In the genomic region with DNA sequence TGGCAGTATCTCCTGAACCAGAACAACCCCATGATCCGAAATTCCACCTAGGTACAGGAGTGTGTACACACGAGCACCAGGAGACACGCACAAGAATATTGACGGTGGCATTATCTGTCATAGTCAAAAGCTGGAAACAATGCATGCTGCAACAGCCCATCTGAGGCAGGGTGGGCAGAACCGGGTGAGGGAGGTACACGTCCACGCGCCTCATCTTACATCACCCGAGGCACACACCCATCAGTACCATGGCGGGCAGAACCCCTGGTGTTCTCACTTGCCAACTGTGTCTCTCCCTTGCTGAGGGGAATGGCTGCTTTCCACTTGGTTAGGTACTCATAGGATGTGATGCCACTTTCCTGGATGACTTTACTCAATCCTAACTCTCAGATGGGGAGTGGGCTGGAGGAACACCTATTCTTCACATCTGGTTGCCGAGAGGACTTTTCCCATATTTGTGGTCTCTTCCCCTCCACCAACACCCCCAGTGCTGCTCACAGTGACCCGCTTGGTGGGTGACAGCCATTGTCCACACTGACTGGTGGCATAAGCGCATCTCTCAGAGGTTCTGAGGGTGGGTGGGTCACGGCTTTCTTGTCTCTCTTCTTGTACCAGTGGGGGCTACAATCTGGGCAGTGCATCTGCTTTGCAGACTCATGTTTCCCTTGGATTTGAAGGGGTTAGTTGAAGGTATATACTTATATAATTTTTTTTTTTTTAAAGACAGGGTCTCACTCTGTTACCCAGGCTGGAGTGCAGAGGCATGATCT, we compare ENCODE assay signal across 17 cellular contexts. TPM values are rescaled to one million over a fixed set of nuclear protein-coding genes. Genes with fewer than 3 reads are reported as not detected.
DNase-seq lines count a peak whose midpoint lies in the region; TF ChIP-seq lines count a peak whose summit lies in the region.
"Had no signal": no experiment of that assay in that cellular context is flagged by ENCODE, and none has a peak within 500 bp of the region (broad histone marks: within the 10 kb centered on the region; RNA-seq: fewer than 3 reads in every experiment).

No MANE protein-coding gene starts in this region.

- H3K27me3 Mint-ChIP-seq in CD14-positive monocyte (ENCODE audit: low read depth in 3 of 3): peaks cover 0 to 6% (median 4%) of the 10 kb centered on the region in 3 donors
- H3K27me3 Mint-ChIP-seq: B cell; CD4-positive, CD25-positive, alpha-beta regulatory T cell; IgD-negative memory B cell had no signal

- H3K27ac ChIP-seq in coronary artery (no peak overlapping the region), mesenchymal stem cell (ENCODE audit: low read length, poor library complexity, severe bottlenecking) (no peak overlapping the region), suprapubic skin (no peak overlapping the region)
- H3K27ac ChIP-seq: BLaER1 treated with 17β-estradiol and CSF1 and Interleukin-3, amounts not matched to agents 10 nM and 100 nM had no signal

- no peak overlapping the region for H3K4me3 Mint-ChIP-seq in CD14-positive monocyte
- H3K4me3 Mint-ChIP-seq: B cell; CD4-positive, CD25-positive, alpha-beta regulatory T cell; GM23338; HFFc6; IgD-negative memory B cell had no signal

- H3K27ac Mint-ChIP-seq in CD14-positive monocyte: no peak overlapping the region
- H3K27ac Mint-ChIP-seq: B cell; CD4-positive, CD25-positive, alpha-beta regulatory T cell; GM23338; HFFc6; IgD-negative memory B cell had no signal

- H3K36me3 Mint-ChIP-seq in CD14-positive monocyte: no peaks in the 10 kb centered on the region
- H3K36me3 Mint-ChIP-seq: CD4-positive, CD25-positive, alpha-beta regulatory T cell; IgD-negative memory B cell had no signal

- H3K9me3 ChIP-seq in mesenchymal stem cell (ENCODE audit: control insufficient read depth, low read length) (no peaks in the 10 kb centered on the region), suprapubic skin (no peaks in the 10 kb centered on the region)
- H3K9me3 ChIP-seq: Caco-2 had no signal

- H3K4me1 ChIP-seq in mesenchymal stem cell (ENCODE audit: control insufficient read depth, insufficient read depth, low read depth, low read length) (peaks cover 11% of the 10 kb centered on the region), suprapubic skin (no peaks in the 10 kb centered on the region)
- H3K4me1 ChIP-seq: Caco-2 had no signal

- no peak overlapping the region for H3K23ac ChIP-seq in mesenchymal stem cell (ENCODE audit: low read length in 2 of 2)

- DNase-seq in CD14-positive monocyte (ENCODE audit: low spot score): peak; percentile 12
- DNase-seq in coronary artery (ENCODE audit: low spot score): peak; percentile 60
- no peak for DNase-seq in mesenchymal stem cell
- peak; percentile 36 to 63 for DNase-seq in suprapubic skin (ENCODE audit: low spot score in 2 of 2)
- no peak for DNase-seq in NCI-H226
- DNase-seq in DMS114 treated with DMSO at 0.1 percent for 48 hours (lab: John Stamatoyannopoulos, UW; ENCODE audit: unreplicated experiment): no peak
- DNase-seq: Caco-2; CD4-positive, CD25-positive, alpha-beta regulatory T cell; DMS153; DMS79; GDM1; H7; HFFc6 had no signal

- 91% methylated on average over 14 of the region's 14 CpGs for WGBS in mesenchymal stem cell
- 85% methylated on average over 14 of the region's 14 CpGs for WGBS in suprapubic skin

- TF ChIP-seq EP300 in suprapubic skin (IDR thresholded peaks at IDR 0.05): no peak

- H4K91ac ChIP-seq in mesenchymal stem cell (ENCODE audit: low read length): peak overlapping the region; percentile 9

- H3K9ac ChIP-seq in mesenchymal stem cell (ENCODE audit: low read length): no peak overlapping the region
- H3K9ac ChIP-seq: BLaER1 treated with 17β-estradiol and CSF1 and Interleukin-3, amounts not matched to agents 10 nM and 100 nM had no signal

- H3K18ac ChIP-seq in mesenchymal stem cell (ENCODE audit: low read depth in 1 of 2, low read length in 2 of 2): no peak overlapping the region

- peaks cover 0 to 3% (median 0%) of the 10 kb centered on the region in 7 donors for H3K9me3 Mint-ChIP-seq in CD14-positive monocyte
- H3K9me3 Mint-ChIP-seq: HFFc6, IgD-negative memory B cell had no signal

- H3K4me1 Mint-ChIP-seq in CD14-positive monocyte: peaks cover 45% of the 10 kb centered on the region
- H3K4me1 Mint-ChIP-seq: CD4-positive, CD25-positive, alpha-beta regulatory T cell; GM23338 had no signal

- intact Hi-C loops in CD14-positive monocyte (cut with micrococcal nuclease): no loop called here

- H3K4me2 ChIP-seq in mesenchymal stem cell (ENCODE audit: low read length, poor library complexity, severe bottlenecking): no peak overlapping the region
- H3K4me2 ChIP-seq: BLaER1 treated with 17β-estradiol and CSF1 and Interleukin-3, amounts not matched to agents 10 nM and 100 nM; GM23338 had no signal

- TF ChIP-seq CTCF in CD14-positive monocyte (IDR thresholded peaks at IDR 0.05): no peak
- no peak for TF ChIP-seq CTCF in coronary artery (IDR thresholded peaks at IDR 0.05)
- TF ChIP-seq CTCF in suprapubic skin (IDR thresholded peaks at IDR 0.05): no peak

- no peak overlapping the region for H3K4me3 ChIP-seq in coronary artery
- H3K4me3 ChIP-seq in mesenchymal stem cell (ENCODE audit: insufficient read depth in 1 of 2, low read depth in 1 of 2, low read length in 2 of 2): no peak overlapping the region
- H3K4me3 ChIP-seq in suprapubic skin: no peak overlapping the region
- H3K4me3 ChIP-seq: BLaER1 treated with 17β-estradiol and CSF1 and Interleukin-3, amounts not matched to agents 10 nM and 100 nM; GM23338 had no signal

- H3K4ac ChIP-seq in mesenchymal stem cell (ENCODE audit: low read depth in 1 of 2, low read length in 2 of 2): no peak overlapping the region

- H3K14ac ChIP-seq in mesenchymal stem cell (ENCODE audit: low read length in 2 of 2): no peak overlapping the region

- H3K79me1 ChIP-seq in mesenchymal stem cell (replicated peaks; ENCODE audit: low read length, poor library complexity, severe bottlenecking): no peaks in the 10 kb centered on the region

- H3K27me3 ChIP-seq in mesenchymal stem cell (ENCODE audit: control insufficient read depth in 1 of 2, insufficient read depth in 1 of 2, low read length in 2 of 2) (no peaks in the 10 kb centered on the region), suprapubic skin (no peaks in the 10 kb centered on the region)
- H3K27me3 ChIP-seq: BLaER1 treated with 17β-estradiol and CSF1 and Interleukin-3, amounts not matched to agents 10 nM and 100 nM had no signal

- no peak overlapping the region for H2AK5ac ChIP-seq in mesenchymal stem cell (ENCODE audit: low read length, severe bottlenecking)

- TF ChIP-seq POLR2A in suprapubic skin (IDR thresholded peaks at IDR 0.05): no peak

- no peak overlapping the region for H2BK5ac ChIP-seq in mesenchymal stem cell (ENCODE audit: low read depth, low read length, poor library complexity, severe bottlenecking)

- H2BK15ac ChIP-seq in mesenchymal stem cell (ENCODE audit: low read depth, poor library complexity, severe bottlenecking): no peak overlapping the region

- no peak overlapping the region for H4K8ac ChIP-seq in mesenchymal stem cell (ENCODE audit: low read length)

- H3K36me3 ChIP-seq in mesenchymal stem cell (ENCODE audit: control insufficient read depth in 1 of 2, insufficient read depth in 2 of 2, low read depth in 1 of 2, low read length in 2 of 2) (peaks cover 0 to 3% of the 10 kb centered on the region in 2 experiments), suprapubic skin (no peaks in the 10 kb centered on the region)

- no peak overlapping the region for H2BK120ac ChIP-seq in mesenchymal stem cell (ENCODE audit: low read depth, low read length)

- H2AFZ ChIP-seq in mesenchymal stem cell (ENCODE audit: low read depth, low read length): no peak overlapping the region
- H2AFZ ChIP-seq: GM23338 had no signal

- H2BK12ac ChIP-seq in mesenchymal stem cell (ENCODE audit: low read length in 2 of 2): no peak overlapping the region

RNA-seq across cellular contexts. Expression of a gene that starts 13.5 kb away (rescaled TPM):
- under 1 TPM; 0.13 to 0.15 TPM for polyA plus RNA-seq in CD14-positive monocyte
- 1.4 TPM for polyA plus RNA-seq in mesenchymal stem cell (2013, experiment 1 of 2)
- polyA plus RNA-seq in mesenchymal stem cell (2013, experiment 2 of 2): 1.5 TPM
- under 1 TPM; 0.38 to 0.80 (median 0.67) TPM for total RNA-seq in suprapubic skin
- polyA plus RNA-seq: CD4-positive, CD25-positive, alpha-beta regulatory T cell had no signal

Comparison
In these comparisons a context has a peak if more than half of its experiments do, and no peak if none do; other contexts are left out.
1. DNase-seq: peak in CD14-positive monocyte (single experiment), coronary artery (single experiment) and suprapubic skin (2 of 2); none in mesenchymal stem cell (single experiment), NCI-H226 (single experiment) and DMS114 treated with DMSO at 0.1 percent for 48 hours (single experiment).